ENCODE assay signal across 8 cellular contexts in genomic region chr7:128405345-128406146, GRCh38. TPM values are rescaled to one million over a fixed set of nuclear protein-coding genes. Genes with fewer than 3 reads are reported as not detected.
DNase-seq lines count a peak whose midpoint lies in the region; ATAC-seq and TF ChIP-seq lines count a peak whose summit lies in the region.

No MANE protein-coding gene starts in this region.

- CTCF ChIA-PET in WTC11 (lab: Charles Lee) = interaction anchor here (1.1 to 3.1 kb wide), 14 partner anchors 10 to 62 kb away, joined by 3 to 23 read pairs (median 4); partner anchors contain the start of gene RBM28

- H3K36me3 Mint-ChIP-seq in IgD-negative memory B cell (peaks cover 6% of the 10 kb centered on the region), WTC11 (no peaks in the 10 kb centered on the region)

- H3K4me3 ChIP-seq in choroid plexus epithelial cell (ENCODE audit: low read depth, low read length) (peak overlapping the region; percentile 73), lower lobe of right lung (peak overlapping the region; percentile 75)

- H3K4me3 Mint-ChIP-seq in IgD-negative memory B cell (peak overlapping the region; percentile 79 to 95 (median 92)), WTC11 (peak overlapping the region; percentile 69)

- peak overlapping the region; percentile 65 for H3K27ac ChIP-seq in lower lobe of right lung

- POLR2A ChIA-PET in WTC11 (lab: Charles Lee) = no interaction called here

- H3K4me1 ChIP-seq in lower lobe of right lung = peaks cover 55% of the 10 kb centered on the region

- H3K36me3 ChIP-seq in lower lobe of right lung = peaks cover 14% of the 10 kb centered on the region

- DNase-seq in Daoy (ENCODE audit: low read depth) (peak; percentile 82), WTC11 (ENCODE audit: low spot score) (peak; percentile 58), choroid plexus epithelial cell (ENCODE audit: low read depth) (no peak), lower lobe of right lung (peak; percentile 70)
- DNase-seq in stimulated activated CD8-positive, alpha-beta memory T cell treated with anti-CD3 and anti-CD28 coated beads, Interleukin-7, amount 100 ng/mL, for 24 hours (ENCODE audit: low read depth) = peak; percentile 20

- no peaks in the 10 kb centered on the region for H3K9me3 Mint-ChIP-seq in IgD-negative memory B cell
- no peaks in the 10 kb centered on the region for H3K9me3 Mint-ChIP-seq in WTC11

- H3K9me3 ChIP-seq in lower lobe of right lung = no peaks in the 10 kb centered on the region

- no peak overlapping the region for H3K27ac Mint-ChIP-seq in IgD-negative memory B cell
- no peak overlapping the region for H3K27ac Mint-ChIP-seq in WTC11

- intact Hi-C loops in lower lobe of right lung (cut with DNase I) = no loop called here

- no peaks in the 10 kb centered on the region for H3K27me3 Mint-ChIP-seq in IgD-negative memory B cell
- peaks cover 52% of the 10 kb centered on the region for H3K27me3 Mint-ChIP-seq in WTC11 (ENCODE audit: low read depth)

- H3K4me1 Mint-ChIP-seq in IgD-negative memory B cell = peaks cover 34 to 46% (median 43%) of the 10 kb centered on the region in 3 donors
- peaks cover 37% of the 10 kb centered on the region for H3K4me1 Mint-ChIP-seq in WTC11

- H3K27me3 ChIP-seq in lower lobe of right lung (ENCODE audit: low read depth) = no peaks in the 10 kb centered on the region

- no peak for ATAC-seq in WTC11
- no peak for ATAC-seq in lower lobe of right lung
- no peak for ATAC-seq in GM21447 (IDR thresholded peaks at IDR 0.05; ENCODE audit: unreplicated experiment)
- no peak for ATAC-seq in HG03571 (IDR thresholded peaks at IDR 0.05; ENCODE audit: unreplicated experiment)

- TF ChIP-seq CTCF in WTC11 (IDR thresholded peaks at IDR 0.05) (no peak), choroid plexus epithelial cell (conservative IDR thresholded peaks at IDR 0.05; ENCODE audit: low read depth, low read length) (no peak), lower lobe of right lung (IDR thresholded peaks at IDR 0.05) (no peak)

TF ChIP-seq in WTC11, 78 proteins besides CTCF, POLR2A, EP300 and RAD21 (continues in another document):
- peak; percentile 77 for TF ChIP-seq ETV6 (CRISPR knock-in tag; IDR thresholded peaks at IDR 0.05)
- TF ChIP-seq ZNF317 (CRISPR knock-in tag; IDR thresholded peaks at IDR 0.05; ENCODE audit: borderline replicate concordance, low read depth) = no peak
- no peak for TF ChIP-seq NR1H2 (CRISPR knock-in tag; IDR thresholded peaks at IDR 0.05)
- TF ChIP-seq ZNF425 (CRISPR knock-in tag; conservative IDR thresholded peaks at IDR 0.05) = no peak
- TF ChIP-seq ZNF219 (CRISPR knock-in tag; IDR thresholded peaks at IDR 0.05; ENCODE audit: borderline replicate concordance) = no peak
- TF ChIP-seq, protein P1, sequence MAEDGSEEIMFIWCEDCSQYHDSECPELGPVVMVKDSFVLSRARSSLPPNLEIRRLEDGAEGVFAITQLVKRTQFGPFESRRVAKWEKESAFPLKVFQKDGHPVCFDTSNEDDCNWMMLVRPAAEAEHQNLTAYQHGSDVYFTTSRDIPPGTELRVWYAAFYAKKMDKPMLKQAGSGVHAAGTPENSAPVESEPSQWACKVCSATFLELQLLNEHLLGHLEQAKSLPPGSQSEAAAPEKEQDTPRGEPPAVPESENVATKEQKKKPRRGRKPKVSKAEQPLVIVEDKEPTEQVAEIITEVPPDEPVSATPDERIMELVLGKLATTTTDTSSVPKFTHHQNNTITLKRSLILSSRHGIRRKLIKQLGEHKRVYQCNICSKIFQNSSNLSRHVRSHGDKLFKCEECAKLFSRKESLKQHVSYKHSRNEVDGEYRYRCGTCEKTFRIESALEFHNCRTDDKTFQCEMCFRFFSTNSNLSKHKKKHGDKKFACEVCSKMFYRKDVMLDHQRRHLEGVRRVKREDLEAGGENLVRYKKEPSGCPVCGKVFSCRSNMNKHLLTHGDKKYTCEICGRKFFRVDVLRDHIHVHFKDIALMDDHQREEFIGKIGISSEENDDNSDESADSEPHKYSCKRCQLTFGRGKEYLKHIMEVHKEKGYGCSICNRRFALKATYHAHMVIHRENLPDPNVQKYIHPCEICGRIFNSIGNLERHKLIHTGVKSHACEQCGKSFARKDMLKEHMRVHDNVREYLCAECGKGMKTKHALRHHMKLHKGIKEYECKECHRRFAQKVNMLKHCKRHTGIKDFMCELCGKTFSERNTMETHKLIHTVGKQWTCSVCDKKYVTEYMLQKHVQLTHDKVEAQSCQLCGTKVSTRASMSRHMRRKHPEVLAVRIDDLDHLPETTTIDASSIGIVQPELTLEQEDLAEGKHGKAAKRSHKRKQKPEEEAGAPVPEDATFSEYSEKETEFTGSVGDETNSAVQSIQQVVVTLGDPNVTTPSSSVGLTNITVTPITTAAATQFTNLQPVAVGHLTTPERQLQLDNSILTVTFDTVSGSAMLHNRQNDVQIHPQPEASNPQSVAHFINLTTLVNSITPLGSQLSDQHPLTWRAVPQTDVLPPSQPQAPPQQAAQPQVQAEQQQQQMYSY (CRISPR knock-in tag; IDR thresholded peaks at IDR 0.05) = no peak
- peak; percentile 69; the same call in 1 of the 2 replicates for TF ChIP-seq SMAD3 (CRISPR knock-in tag; IDR thresholded peaks at IDR 0.05; ENCODE audit: borderline replicate concordance)
- no peak for TF ChIP-seq ATF1 (CRISPR knock-in tag; IDR thresholded peaks at IDR 0.05)
- no peak for TF ChIP-seq FOXK1 (CRISPR knock-in tag; IDR thresholded peaks at IDR 0.05)
- TF ChIP-seq ZNF232 (CRISPR knock-in tag; IDR thresholded peaks at IDR 0.05) = no peak
- no peak for TF ChIP-seq ZNF396 (CRISPR knock-in tag; IDR thresholded peaks at IDR 0.05; ENCODE audit: borderline replicate concordance)
- no peak for TF ChIP-seq MYBL2 (CRISPR knock-in tag; IDR thresholded peaks at IDR 0.05)
- TF ChIP-seq CBFB (CRISPR knock-in tag; IDR thresholded peaks at IDR 0.05; ENCODE audit: low read depth) = no peak
- TF ChIP-seq E2F5 (CRISPR knock-in tag; IDR thresholded peaks at IDR 0.05) = no peak
- TF ChIP-seq FOXJ3 (CRISPR knock-in tag; IDR thresholded peaks at IDR 0.05; ENCODE audit: borderline replicate concordance) = no peak
- TF ChIP-seq ZNF263 (CRISPR knock-in tag; IDR thresholded peaks at IDR 0.05; ENCODE audit: low read depth) = no peak
- TF ChIP-seq RORB (CRISPR knock-in tag; IDR thresholded peaks at IDR 0.05) = no peak
- no peak for TF ChIP-seq JAZF1 (CRISPR knock-in tag; IDR thresholded peaks at IDR 0.05)
- TF ChIP-seq NR3C1 (CRISPR knock-in tag; conservative IDR thresholded peaks at IDR 0.05; ENCODE audit: low read depth) = no peak
- no peak for TF ChIP-seq NFE2L1 (CRISPR knock-in tag; IDR thresholded peaks at IDR 0.05)
- TF ChIP-seq ELF4 (CRISPR knock-in tag; IDR thresholded peaks at IDR 0.05; ENCODE audit: low read depth) = no peak
- TF ChIP-seq, protein P2, sequence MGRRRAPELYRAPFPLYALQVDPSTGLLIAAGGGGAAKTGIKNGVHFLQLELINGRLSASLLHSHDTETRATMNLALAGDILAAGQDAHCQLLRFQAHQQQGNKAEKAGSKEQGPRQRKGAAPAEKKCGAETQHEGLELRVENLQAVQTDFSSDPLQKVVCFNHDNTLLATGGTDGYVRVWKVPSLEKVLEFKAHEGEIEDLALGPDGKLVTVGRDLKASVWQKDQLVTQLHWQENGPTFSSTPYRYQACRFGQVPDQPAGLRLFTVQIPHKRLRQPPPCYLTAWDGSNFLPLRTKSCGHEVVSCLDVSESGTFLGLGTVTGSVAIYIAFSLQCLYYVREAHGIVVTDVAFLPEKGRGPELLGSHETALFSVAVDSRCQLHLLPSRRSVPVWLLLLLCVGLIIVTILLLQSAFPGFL (CRISPR knock-in tag; IDR thresholded peaks at IDR 0.05; ENCODE audit: borderline replicate concordance) = no peak

RNA-seq across cellular contexts. Expression of gene IMPDH1, which starts 4.2 kb away (rescaled TPM):
- 76.1 and 81.1 TPM in 2 replicates for total RNA-seq in Daoy (2014; rRNA removed; shearing (Covaris generic))
- 58.6 TPM for polyA plus RNA-seq in IgD-negative memory B cell
- total RNA-seq in WTC11 (2021) (42.8 to 54.2 TPM (median 44.1 TPM) in 3 replicates), lower lobe of right lung (93.4 TPM)

RNA-seq across cellular contexts. Expression of gene PRRT4, which starts 44.1 kb away (rescaled TPM):
- total RNA-seq in Daoy (2014; rRNA removed; shearing (Covaris generic)) = not detected in 2 replicates
- polyA plus RNA-seq in IgD-negative memory B cell = 0.21 TPM
- total RNA-seq in WTC11 (2021) (0.92 to 1.5 TPM (median 1.2 TPM) in 3 replicates), lower lobe of right lung (0.47 TPM)

RNA-seq across cellular contexts. Expression of gene HILPDA, which starts 50.1 kb away (rescaled TPM):
- total RNA-seq in Daoy (2014; rRNA removed; shearing (Covaris generic)) = 37.4 and 39.8 TPM in 2 replicates
- polyA plus RNA-seq in IgD-negative memory B cell = 8.7 TPM
- total RNA-seq in WTC11 (2021) = 28.3 to 29.5 TPM (median 28.7 TPM) in 3 replicates
- total RNA-seq in lower lobe of right lung = 13.1 TPM
